ENCODE assay signal across 13 cellular contexts in the genomic region with DNA sequence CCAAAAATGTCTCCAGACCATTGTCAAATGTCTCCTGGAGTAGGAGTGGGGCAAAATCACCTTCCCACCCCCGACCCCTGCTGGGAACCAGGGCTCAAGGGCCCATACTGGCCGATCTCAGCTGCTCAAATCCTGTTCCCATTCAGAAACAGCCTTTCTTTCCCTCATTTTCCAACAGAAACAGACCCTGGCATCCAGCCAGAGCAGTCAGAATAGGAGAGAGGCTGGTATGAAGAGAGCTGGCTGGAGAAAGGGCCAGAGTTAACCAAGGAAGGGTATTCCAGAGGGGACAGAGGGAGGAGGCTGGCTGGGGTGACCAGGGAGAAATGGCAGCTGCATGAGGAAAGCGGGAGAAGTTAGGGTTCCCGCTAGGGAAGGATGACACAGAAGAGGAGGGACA.
A peak's percentile ranks its signal among the peaks of the same experiment; 100 is the strongest.
DNase-seq lines count a peak whose midpoint lies in the region; ATAC-seq lines count a peak whose summit lies in the region.
"Had no signal": no experiment of that assay in that cellular context is flagged by ENCODE, and none has a peak within 500 bp of the region (broad histone marks: within the 10 kb centered on the region; RNA-seq: fewer than 3 reads in every experiment).

No MANE protein-coding gene starts in this region.

- H3K36me3 Mint-ChIP-seq in T-helper 2 cell treated with Interferon-gamma antibody and Interleukin-4, amounts not matched to agents 5 μg/mL and 100 μg/mL, for 36 hours (ENCODE audit: low read depth), result peaks cover 15% of the 10 kb centered on the region
- peaks cover 17% of the 10 kb centered on the region for H3K36me3 Mint-ChIP-seq in activated naive CD8-positive, alpha-beta T cell treated with anti-CD3 and anti-CD28 coated beads, Interleukin-2, amount 10 ng/mL, durations not matched to agents 7 days and 5 days
- peaks cover 10% of the 10 kb centered on the region for H3K36me3 Mint-ChIP-seq in activated CD4-positive, alpha-beta memory T cell treated with anti-CD3 and anti-CD28 coated beads, Interleukin-2, amount 10 ng/mL, durations not matched to agents 7 days and 5 days (ENCODE audit: low read depth)

- no peak for ATAC-seq in activated naive CD8-positive, alpha-beta T cell treated with anti-CD3 and anti-CD28 coated beads, Interleukin-2, amount 10 ng/mL, durations not matched to agents 7 days and 5 days (ENCODE audit: low read depth)
- ATAC-seq: activated CD4-positive, CD25-positive, alpha-beta regulatory T cell treated with anti-CD3 and anti-CD28 coated beads, Interleukin-2, amount 50 U/mL, for 24 hours had no signal

- H3K9me3 Mint-ChIP-seq in T-helper 2 cell treated with Interferon-gamma antibody and Interleukin-4, amounts not matched to agents 5 μg/mL and 100 μg/mL, for 36 hours, result no peaks in the 10 kb centered on the region
- H3K9me3 Mint-ChIP-seq in activated naive CD8-positive, alpha-beta T cell treated with anti-CD3 and anti-CD28 coated beads, Interleukin-2, amount 10 ng/mL, durations not matched to agents 7 days and 5 days, result no peaks in the 10 kb centered on the region
- H3K9me3 Mint-ChIP-seq in activated CD4-positive, alpha-beta memory T cell treated with anti-CD3 and anti-CD28 coated beads, Interleukin-2, amount 10 ng/mL, durations not matched to agents 7 days and 5 days, result no peaks in the 10 kb centered on the region

- CTCF ChIA-PET in activated CD4-positive, alpha-beta memory T cell treated with anti-CD3 and anti-CD28 coated beads, Interleukin-2, amount 10 ng/mL, durations not matched to agents 7 days and 5 days (lab: Charles Lee), result no interaction called here

- POLR2A ChIA-PET in activated naive CD8-positive, alpha-beta T cell treated with anti-CD3 and anti-CD28 coated beads, Interleukin-2, amount 10 ng/mL, durations not matched to agents 7 days and 5 days (lab: Charles Lee), result interaction anchor here (0.7 kb wide), 1 partner anchor 11 kb away, joined by 5 read pairs; no protein-coding TSS in a partner anchor
- POLR2A ChIA-PET in activated CD4-positive, alpha-beta memory T cell treated with anti-CD3 and anti-CD28 coated beads, Interleukin-2, amount 10 ng/mL, durations not matched to agents 7 days and 5 days (lab: Charles Lee), result interaction anchor here (1.0 kb wide), 1 partner anchor 10 kb away, joined by 4 read pairs; no protein-coding TSS in a partner anchor

- DNase-seq in T-helper 2 cell treated with Interferon-gamma antibody and Interleukin-4, amounts not matched to agents 5 μg/mL and 100 μg/mL, for 36 hours (ENCODE audit: low spot score), result no peak
- no peak for DNase-seq in T-helper 2 cell
- DNase-seq in activated naive CD8-positive, alpha-beta T cell treated with anti-CD3 and anti-CD28 coated beads, Interleukin-2, amount 10 ng/mL, durations not matched to agents 7 days and 5 days, result no peak
- peak; percentile 50 for DNase-seq in inferior parietal cortex (ENCODE audit: extremely low spot score)
- peak in 40 of 49 donors; percentile 14 to 72 (median 42) for DNase-seq in substantia nigra (lab: John Stamatoyannopoulos, UW)
- DNase-seq in activated CD4-positive, alpha-beta memory T cell treated with anti-CD3 and anti-CD28 coated beads, Interleukin-2, amount 10 ng/mL, durations not matched to agents 7 days and 5 days, result no peak
- no peak for DNase-seq in NCI-H2081 treated with DMSO at 0.1 percent for 48 hours (lab: John Stamatoyannopoulos, UW)
- DNase-seq in RKO (ENCODE audit: low spot score), result no peak
- DNase-seq: activated T-cell treated with anti-CD3 and anti-CD28 coated beads, Interleukin-2, amount 50 U/mL, for 1 hour; NCI-H69; spleen had no signal

- H3K27ac ChIP-seq in substantia nigra (ENCODE audit: low read depth, low read length, poor library complexity, severe bottlenecking), result peak overlapping the region; percentile 66
- H3K27ac ChIP-seq: SJCRH30, spleen had no signal

- H3K27me3 Mint-ChIP-seq in T-helper 2 cell treated with Interferon-gamma antibody and Interleukin-4, amounts not matched to agents 5 μg/mL and 100 μg/mL, for 36 hours (ENCODE audit: low read depth), result peaks cover 6% of the 10 kb centered on the region
- no peaks in the 10 kb centered on the region for H3K27me3 Mint-ChIP-seq in activated naive CD8-positive, alpha-beta T cell treated with anti-CD3 and anti-CD28 coated beads, Interleukin-2, amount 10 ng/mL, durations not matched to agents 7 days and 5 days
- H3K27me3 Mint-ChIP-seq in activated CD4-positive, alpha-beta memory T cell treated with anti-CD3 and anti-CD28 coated beads, Interleukin-2, amount 10 ng/mL, durations not matched to agents 7 days and 5 days, result peaks cover 1% of the 10 kb centered on the region

- peaks cover 48% of the 10 kb centered on the region for H3K4me1 Mint-ChIP-seq in T-helper 2 cell treated with Interferon-gamma antibody and Interleukin-4, amounts not matched to agents 5 μg/mL and 100 μg/mL, for 36 hours (ENCODE audit: low read depth)
- H3K4me1 Mint-ChIP-seq in activated naive CD8-positive, alpha-beta T cell treated with anti-CD3 and anti-CD28 coated beads, Interleukin-2, amount 10 ng/mL, durations not matched to agents 7 days and 5 days, result peaks cover 53% of the 10 kb centered on the region
- H3K4me1 Mint-ChIP-seq in activated CD4-positive, alpha-beta memory T cell treated with anti-CD3 and anti-CD28 coated beads, Interleukin-2, amount 10 ng/mL, durations not matched to agents 7 days and 5 days, result peaks cover 58% of the 10 kb centered on the region

- no peak overlapping the region for H3K27ac Mint-ChIP-seq in T-helper 2 cell treated with Interferon-gamma antibody and Interleukin-4, amounts not matched to agents 5 μg/mL and 100 μg/mL, for 36 hours
- peak overlapping the region; percentile 72 for H3K27ac Mint-ChIP-seq in activated naive CD8-positive, alpha-beta T cell treated with anti-CD3 and anti-CD28 coated beads, Interleukin-2, amount 10 ng/mL, durations not matched to agents 7 days and 5 days
- no peak overlapping the region for H3K27ac Mint-ChIP-seq in activated CD4-positive, alpha-beta memory T cell treated with anti-CD3 and anti-CD28 coated beads, Interleukin-2, amount 10 ng/mL, durations not matched to agents 7 days and 5 days

- peak overlapping the region; percentile 36 for H3K4me3 Mint-ChIP-seq in T-helper 2 cell treated with Interferon-gamma antibody and Interleukin-4, amounts not matched to agents 5 μg/mL and 100 μg/mL, for 36 hours
- H3K4me3 Mint-ChIP-seq in activated naive CD8-positive, alpha-beta T cell treated with anti-CD3 and anti-CD28 coated beads, Interleukin-2, amount 10 ng/mL, durations not matched to agents 7 days and 5 days, result no peak overlapping the region
- no peak overlapping the region for H3K4me3 Mint-ChIP-seq in activated CD4-positive, alpha-beta memory T cell treated with anti-CD3 and anti-CD28 coated beads, Interleukin-2, amount 10 ng/mL, durations not matched to agents 7 days and 5 days

Comparison
In these comparisons a context has a peak if more than half of its experiments do, and no peak if none do; other contexts are left out.
1. DNase-seq: peak in inferior parietal cortex (single experiment) and substantia nigra (40 of 49); none in T-helper 2 cell treated with Interferon-gamma antibody and Interleukin-4, amounts not matched to agents 5 μg/mL and 100 μg/mL, for 36 hours (single experiment), T-helper 2 cell (0 of 5), activated naive CD8-positive, alpha-beta T cell treated with anti-CD3 and anti-CD28 coated beads, Interleukin-2, amount 10 ng/mL, durations not matched to agents 7 days and 5 days (single experiment), activated CD4-positive, alpha-beta memory T cell treated with anti-CD3 and anti-CD28 coated beads, Interleukin-2, amount 10 ng/mL, durations not matched to agents 7 days and 5 days (single experiment), NCI-H2081 treated with DMSO at 0.1 percent for 48 hours (single experiment) and RKO (single experiment).